In genomic region chr15:36612063-36612788, GRCh38 we compare ENCODE assay signal across 13 cellular contexts. TPM values are rescaled to one million over a fixed set of nuclear protein-coding genes. Genes with fewer than 3 reads are reported as not detected.
DNase-seq lines count a peak whose midpoint lies in the region; ATAC-seq and TF ChIP-seq lines count a peak whose summit lies in the region.
"Had no signal": no experiment of that assay in that cellular context is flagged by ENCODE, and none has a peak within 500 bp of the region (broad histone marks: within the 10 kb centered on the region; RNA-seq: fewer than 3 reads in every experiment).

No MANE protein-coding gene starts in this region.

- peak; percentile 83 for ATAC-seq in Panc1
- ATAC-seq in esophagus mucosa = peak; percentile 99
- peak; percentile 74 to 87 (median 84) for ATAC-seq in psoas muscle

- peak; percentile 80 for DNase-seq in GM04503 (ENCODE audit: low read depth)
- no peak for DNase-seq in Panc1 (ENCODE audit: low read depth, low spot score)
- no peak for DNase-seq in psoas muscle
- DNase-seq in activated T-cell treated with anti-CD3 and anti-CD28 coated beads, Interleukin-2, amount 50 U/mL, for 1 hour = no peak
- DNase-seq in NCI-H69 (lab: John Stamatoyannopoulos, UW) = no peak
- no peak for DNase-seq in midbrain (lab: John Stamatoyannopoulos, UW)
- no peak for DNase-seq in head of caudate nucleus
- DNase-seq: activated CD4-positive, alpha-beta T cell treated with anti-CD3 and anti-CD28 coated beads, Interleukin-2, amount 10 ng/mL, durations not matched to agents 7 days and 5 days; activated gamma-delta T cell treated with Interleukin-2 at 50 U/mL for 16 hours; DMS79 treated with DMSO at 0.1 percent for 48 hours; NCI-H510A treated with DMSO at 0.1 percent for 48 hours; stimulated activated CD4-positive, alpha-beta T cell treated with anti-CD3 and anti-CD28 coated beads, Interleukin-2, amount 100 ng/mL, for 24 hours had no signal

- POLR2A ChIA-PET in Panc1 (lab: Charles Lee) = no interaction called here

- no TSS peak for BruUV-seq in Panc1 (replicated peaks; lab: Mats Ljungman, UMichigan)

- H3K36me3 ChIP-seq in Panc1 (ENCODE audit: control insufficient read depth, insufficient read depth, low read length) (no peaks in the 10 kb centered on the region), psoas muscle (ENCODE audit: insufficient read depth in 1 of 2, low read depth in 1 of 2) (no peaks in the 10 kb centered on the region)

- H3K4me3 ChIP-seq in Panc1 (ENCODE audit: low read depth in 2 of 2, low read length in 2 of 2) (no peak overlapping the region), psoas muscle (no peak overlapping the region)

- TF ChIP-seq CTCF in Panc1 (IDR thresholded peaks at IDR 0.05) = no peak
- TF ChIP-seq CTCF in psoas muscle (IDR thresholded peaks at IDR 0.05) = no peak

- no peaks in the 10 kb centered on the region for H3K27me3 ChIP-seq in Panc1 (ENCODE audit: control insufficient read depth, insufficient read depth, low read length)
- H3K27me3 ChIP-seq in psoas muscle (ENCODE audit: insufficient read depth in 3 of 3, low read length in 2 of 3) = no peaks in the 10 kb centered on the region

- in situ Hi-C loops in Panc1 (cut with HindIII; ENCODE audit: low pct_unique_long_range_greater_than_20kb, low sequenced_read_pairs) = no loop called here

- intact Hi-C loops in Panc1 (cut with micrococcal nuclease; ENCODE audit: unreplicated experiment) (no loop called here), psoas muscle (cut with DNase I) (no loop called here), head of caudate nucleus (cut with DNase I) (no loop called here)

- H3K4me1 ChIP-seq in Panc1 (ENCODE audit: control insufficient read depth, insufficient read depth, low read length) = no peaks in the 10 kb centered on the region
- peaks cover 22% of the 10 kb centered on the region for H3K4me1 ChIP-seq in psoas muscle

- CTCF ChIA-PET in Panc1 (lab: Charles Lee) = interaction anchor here (0.5 to 0.8 kb wide), 2 partner anchors 10 to 115 kb away, joined by 4 to 5 read pairs; no protein-coding TSS in a partner anchor

- H3K9me3 ChIP-seq in Panc1 (ENCODE audit: control insufficient read depth, insufficient read depth, low read depth, low read length) (no peaks in the 10 kb centered on the region), psoas muscle (no peaks in the 10 kb centered on the region)

- 0 out of 2 replicates have a peak overlapping the region, but pooled peaks have one; percentile 36 for H3K27ac ChIP-seq in Panc1 (ENCODE audit: low read length)
- peak overlapping the region; percentile 11 for H3K27ac ChIP-seq in psoas muscle

- WGBS in psoas muscle, 3 donors = 91 to 96% (median 96%) methylated on average over 7 of the region's 7 CpGs

RNA-seq across cellular contexts. Expression of gene CDIN1, which starts 32.8 kb away (rescaled TPM):
- total RNA-seq in Panc1 (2021; ENCODE audit: unreplicated experiment) (30.2 TPM), esophagus mucosa (20.0 TPM), psoas muscle (10 to 100 TPM; 11.8 to 43.2 (median 22.7) TPM)
- 13.8 TPM for polyA plus RNA-seq in Panc1 (2012; ENCODE audit: insufficient read length)
- 10 to 100 TPM in 1 of 3 donors, 1 to 10 TPM in 2; 7.5 to 12.9 (median 9.5) TPM for polyA plus RNA-seq in psoas muscle
